Comparison of ENCODE assay signal across 8 cellular contexts in genomic region chr15:40845511-40846284, GRCh38. TPM values are rescaled to one million over a fixed set of nuclear protein-coding genes. Genes with fewer than 3 reads are reported as not detected.
DNase-seq lines count a peak whose midpoint lies in the region; TF ChIP-seq lines count a peak whose summit lies in the region.
"Had no signal": no experiment of that assay in that cellular context is flagged by ENCODE, and none has a peak within 500 bp of the region (broad histone marks: within the 10 kb centered on the region; RNA-seq: fewer than 3 reads in every experiment).

No MANE protein-coding gene starts in this region.

- no peak overlapping the region for H2BK12ac ChIP-seq in mesenchymal stem cell (ENCODE audit: low read length in 2 of 2)

- BruUV-seq in mammary epithelial cell (replicated peaks; lab: Mats Ljungman, UMichigan) = no TSS peak

- H4K8ac ChIP-seq in mesenchymal stem cell (ENCODE audit: low read length) = no peak overlapping the region

- peak; percentile 50 to 63 for DNase-seq in NCI-H2081 (lab: John Stamatoyannopoulos, UW)
- DNase-seq in NCI-H2081 treated with DMSO at 0.1 percent for 48 hours (lab: John Stamatoyannopoulos, UW) = no peak
- peak; percentile 94 for DNase-seq in mammary epithelial cell
- DNase-seq in SW 1271 (lab: John Stamatoyannopoulos, UW) = no peak
- no peak for DNase-seq in mesenchymal stem cell
- DNase-seq: ACHN; activated effector memory CD4-positive, alpha-beta T cell treated with Interleukin-2 at 50 U/mL for 16 hours had no signal

- H3K4me2 ChIP-seq in mammary epithelial cell (ENCODE audit: insufficient read depth, low read depth, low read length) (peak overlapping the region; percentile 92), mesenchymal stem cell (ENCODE audit: low read length, poor library complexity, severe bottlenecking) (no peak overlapping the region)

- H3K79me1 ChIP-seq in mesenchymal stem cell (replicated peaks; ENCODE audit: low read length, poor library complexity, severe bottlenecking) = no peaks in the 10 kb centered on the region

- H3K14ac ChIP-seq in mesenchymal stem cell (ENCODE audit: low read length in 2 of 2) = no peak overlapping the region

- dilution Hi-C loops in mammary epithelial cell (cut with HindIII; ENCODE audit: low sequenced_read_pairs) = no loop called here

- CTCF ChIA-PET in mammary epithelial cell (lab: Charles Lee; ENCODE audit: low non-redundant PET) = no interaction called here

- H2AFZ ChIP-seq in mammary epithelial cell (ENCODE audit: low read depth, low read length) (no peak overlapping the region), mesenchymal stem cell (ENCODE audit: low read depth, low read length) (no peak overlapping the region)

- no peak overlapping the region for H2BK15ac ChIP-seq in mesenchymal stem cell (ENCODE audit: low read depth, poor library complexity, severe bottlenecking)

- H2AK5ac ChIP-seq in mesenchymal stem cell (ENCODE audit: low read length, severe bottlenecking) = no peak overlapping the region

- H3K36me3 ChIP-seq in mammary epithelial cell (ENCODE audit: insufficient read depth, low read length) (peaks cover 7% of the 10 kb centered on the region), mesenchymal stem cell (ENCODE audit: control insufficient read depth in 1 of 2, insufficient read depth in 2 of 2, low read depth in 1 of 2, low read length in 2 of 2) (no peaks in the 10 kb centered on the region)

- H2BK5ac ChIP-seq in mesenchymal stem cell (ENCODE audit: low read depth, low read length, poor library complexity, severe bottlenecking) = no peak overlapping the region

- 14% methylated on average over 8 of the region's 8 CpGs for WGBS in mammary epithelial cell (ENCODE audit: low coverage, missing lambda C conversion rate)
- WGBS in mesenchymal stem cell = 76% methylated on average over 8 of the region's 8 CpGs

- H3K27ac ChIP-seq in mammary epithelial cell (ENCODE audit: insufficient read depth, low read depth, low read length) (peak overlapping the region; percentile 85), skin epidermis (peak overlapping the region in 19 of 21 experiments; percentile 19 to 94 (median 83)), mesenchymal stem cell (ENCODE audit: low read length, poor library complexity, severe bottlenecking) (no peak overlapping the region)

- H3K9me3 ChIP-seq in mammary epithelial cell (replicated peaks; ENCODE audit: insufficient read depth, low read length) = no peaks in the 10 kb centered on the region
- H3K9me3 ChIP-seq in mesenchymal stem cell (ENCODE audit: control insufficient read depth, low read length) = no peaks in the 10 kb centered on the region

- H3K4me1 ChIP-seq in mammary epithelial cell (ENCODE audit: insufficient read depth, low read length) (peaks cover 34% of the 10 kb centered on the region), mesenchymal stem cell (ENCODE audit: control insufficient read depth, insufficient read depth, low read depth, low read length) (peaks cover 34% of the 10 kb centered on the region)

- H3K9ac ChIP-seq in mammary epithelial cell (ENCODE audit: insufficient read depth, low read length) (peak overlapping the region; percentile 77), mesenchymal stem cell (ENCODE audit: low read length) (no peak overlapping the region)

- intact Hi-C loops in mammary epithelial cell (cut with micrococcal nuclease) = loop anchor here (1.0 to 2.0 kb wide), 5 partner anchors 49 to 271 kb away; partner anchors contain the start of genes INO80 and VPS18

- H2BK120ac ChIP-seq in mesenchymal stem cell (ENCODE audit: low read depth, low read length) = no peak overlapping the region

- H4K20me1 ChIP-seq in mammary epithelial cell (ENCODE audit: insufficient read depth, low read length) = no peaks in the 10 kb centered on the region

- no peak overlapping the region for H3K4ac ChIP-seq in mesenchymal stem cell (ENCODE audit: low read depth in 1 of 2, low read length in 2 of 2)

- H3K27me3 ChIP-seq in mammary epithelial cell (ENCODE audit: insufficient read depth, low read length) = no peaks in the 10 kb centered on the region
- H3K27me3 ChIP-seq in mesenchymal stem cell (ENCODE audit: control insufficient read depth in 1 of 2, insufficient read depth in 1 of 2, low read length in 2 of 2) = peaks cover 0 to 81% of the 10 kb centered on the region in 2 experiments

- peak overlapping the region; percentile 62 to 94 (median 94) for H3K4me3 ChIP-seq in mammary epithelial cell (replicated peaks in 1 of 3; ENCODE audit: insufficient read depth in 1 of 3, low read depth in 2 of 3, low read length in 3 of 3)
- H3K4me3 ChIP-seq in skin epidermis = peak overlapping the region; percentile 45 to 79 (median 69)
- H3K4me3 ChIP-seq in mesenchymal stem cell (ENCODE audit: insufficient read depth in 1 of 2, low read depth in 1 of 2, low read length in 2 of 2) = no peak overlapping the region

- no peak overlapping the region for H3K23ac ChIP-seq in mesenchymal stem cell (ENCODE audit: low read length in 2 of 2)

- no peak overlapping the region for H3K18ac ChIP-seq in mesenchymal stem cell (ENCODE audit: low read depth in 1 of 2, low read length in 2 of 2)

- peaks cover 68% of the 10 kb centered on the region for H3K79me2 ChIP-seq in mammary epithelial cell (ENCODE audit: insufficient read depth, low read length)

- no peak for TF ChIP-seq CTCF in mammary epithelial cell (conservative IDR thresholded peaks at IDR 0.05 in 1 of 2, IDR thresholded peaks at IDR 0.05 in 1 of 2; ENCODE audit: extremely low read depth in 1 of 2, insufficient read depth in 1 of 2, low read depth in 1 of 2, low read length in 2 of 2)

- in situ Hi-C loops in mammary epithelial cell (cut with MboI; ENCODE audit: low sequenced_read_pairs in 2 of 2) = no loop called here

- no peak overlapping the region for H4K91ac ChIP-seq in mesenchymal stem cell (ENCODE audit: low read length)

RNA-seq across cellular contexts. Expression of gene SPINT1, which starts 1.9 kb away (rescaled TPM):
- 100 to 1,000 TPM; 154 to 226 TPM for total RNA-seq in mammary epithelial cell
- polyA plus RNA-seq in mammary epithelial cell = 204 TPM
- 283 TPM for polyA minus RNA-seq in mammary epithelial cell
- polyA plus RNA-seq in mesenchymal stem cell (2013, experiment 1 of 2) = 2.3 TPM
- 1.7 TPM for polyA plus RNA-seq in mesenchymal stem cell (2013, experiment 2 of 2)

RNA-seq across cellular contexts. Expression of gene PPP1R14D, which starts 17.2 kb away (rescaled TPM):
- not detected for total RNA-seq in mammary epithelial cell
- polyA plus RNA-seq in mammary epithelial cell = not detected
- not detected for polyA minus RNA-seq in mammary epithelial cell
- not detected for polyA plus RNA-seq in mesenchymal stem cell (2013, experiment 1 of 2)
- polyA plus RNA-seq in mesenchymal stem cell (2013, experiment 2 of 2) = not detected

RNA-seq across cellular contexts. Expression of gene RHOV, which starts 28.3 kb away (rescaled TPM):
- under 1 TPM; 0.83 to 0.87 TPM for total RNA-seq in mammary epithelial cell
- 0.90 TPM for polyA plus RNA-seq in mammary epithelial cell
- not detected for polyA minus RNA-seq in mammary epithelial cell
- 0.06 TPM for polyA plus RNA-seq in mesenchymal stem cell (2013, experiment 1 of 2)
- polyA plus RNA-seq in mesenchymal stem cell (2013, experiment 2 of 2) = 0.04 TPM

RNA-seq across cellular contexts. Expression of gene DNAJC17, which starts 38.4 kb away (rescaled TPM):
- total RNA-seq in mammary epithelial cell = 10 to 100 TPM; 12.0 to 40.9 TPM
- polyA plus RNA-seq in mammary epithelial cell = 48.4 TPM
- 31.5 TPM for polyA minus RNA-seq in mammary epithelial cell
- polyA plus RNA-seq in mesenchymal stem cell (2013, experiment 1 of 2) = 36.9 TPM
- polyA plus RNA-seq in mesenchymal stem cell (2013, experiment 2 of 2) = 39.3 TPM

RNA-seq across cellular contexts. Expression of gene ZFYVE19, which starts 38.8 kb away (rescaled TPM):
- total RNA-seq in mammary epithelial cell = 10 to 100 TPM; 20.2 to 21.2 TPM
- polyA plus RNA-seq in mammary epithelial cell = 36.6 TPM
- 40.3 TPM for polyA minus RNA-seq in mammary epithelial cell
- polyA plus RNA-seq in mesenchymal stem cell (2013, experiment 1 of 2) = 11.8 TPM
- 11.1 TPM for polyA plus RNA-seq in mesenchymal stem cell (2013, experiment 2 of 2)

Comparison
In these comparisons a context has a peak if more than half of its experiments do, and no peak if none do; other contexts are left out.
1. DNase-seq: peak in NCI-H2081 (2 of 2) and mammary epithelial cell (single experiment); none in NCI-H2081 treated with DMSO at 0.1 percent for 48 hours (single experiment), SW 1271 (0 of 2) and mesenchymal stem cell (single experiment).
2. H3K4me3 ChIP-seq: peak in mammary epithelial cell (3 of 3) and skin epidermis (7 of 7); none in mesenchymal stem cell (0 of 2).